Comparison of ENCODE assay signal across 33 cellular contexts in genomic region chr19:15863272-15863671, GRCh38. TPM values are rescaled to one million over a fixed set of nuclear protein-coding genes. Genes with fewer than 3 reads are reported as not detected.
DNase-seq lines count a peak whose midpoint lies in the region; ATAC-seq and TF ChIP-seq lines count a peak whose summit lies in the region.
"Had no signal": no experiment of that assay in that cellular context is flagged by ENCODE, and none has a peak within 500 bp of the region (broad histone marks: within the 10 kb centered on the region; RNA-seq: fewer than 3 reads in every experiment).

No MANE protein-coding gene starts in this region.

- H3K36me3 ChIP-seq in RWPE2 (ENCODE audit: low read depth), result no peaks in the 10 kb centered on the region
- H3K36me3 ChIP-seq: breast epithelium, HAP-1, left lung, Peyer's patch, SJSA1, upper lobe of left lung had no signal

- no peak for TF ChIP-seq CTCF in RWPE2 (IDR thresholded peaks at IDR 0.05; ENCODE audit: poor library complexity, severe bottlenecking)

- DNase-seq in A172 (ENCODE audit: low spot score) (peak; percentile 34), HK-2 (ENCODE audit: unreplicated experiment) (peak; percentile 44), RWPE2 (ENCODE audit: low spot score) (no peak), glomerular visceral epithelial cell (ENCODE audit: extremely low spot score) (peak; percentile 16), 8988T (no peak)
- DNase-seq in stimulated activated CD4-positive, alpha-beta T cell treated with anti-CD3 and anti-CD28 coated beads, Interleukin-2, amount 100 ng/mL, for 24 hours, result no peak
- DNase-seq: activated B cell treated with CpG ODN at 0.5 μM for 24 hours; activated CD4-positive, alpha-beta T cell treated with anti-CD3 and anti-CD28 coated beads, Interleukin-2, amount 10 ng/mL, durations not matched to agents 7 days and 5 days; anterior cingulate cortex; effector CD4-positive, alpha-beta T cell; EL; left lung; mesenchymal stem cell; MM.1S; NCI-H2081 treated with DMSO at 0.1 percent for 48 hours; NCI-H748 treated with DMSO at 0.1 percent for 48 hours; nephron progenitor cell; Peyer's patch had no signal

- H3K27me3 ChIP-seq in RWPE2 (ENCODE audit: insufficient read depth, poor library complexity, severe bottlenecking), result no peaks in the 10 kb centered on the region
- H3K27me3 ChIP-seq: Peyer's patch, upper lobe of left lung had no signal

- no peak overlapping the region for H3K4me3 ChIP-seq in RWPE2 (ENCODE audit: severe bottlenecking)
- H3K4me3 ChIP-seq: breast epithelium, GM12878, HAP-1, left lung, Peyer's patch, SJSA1, upper lobe of left lung had no signal

- no peaks in the 10 kb centered on the region for H3K4me1 ChIP-seq in RWPE2 (ENCODE audit: insufficient read depth, poor library complexity, severe bottlenecking)
- H3K4me1 ChIP-seq: breast epithelium, HAP-1, left lung, Peyer's patch, SJSA1, upper lobe of left lung had no signal

- no peaks in the 10 kb centered on the region for H3K9me3 ChIP-seq in RWPE2 (ENCODE audit: severe bottlenecking)
- H3K9me3 ChIP-seq: breast epithelium, HAP-1, left lung, Peyer's patch, SJSA1, upper lobe of left lung had no signal

- no peak overlapping the region for H3K27ac ChIP-seq in RWPE2 (ENCODE audit: poor library complexity, severe bottlenecking)
- H3K27ac ChIP-seq: breast epithelium, left lung, Peyer's patch, SJSA1, upper lobe of left lung had no signal

- peak; percentile 79 for ATAC-seq in RWPE2 (ENCODE audit: low read depth)
- no peak for ATAC-seq in HG02981 (IDR thresholded peaks at IDR 0.05; ENCODE audit: unreplicated experiment)
- ATAC-seq in GM18867 (IDR thresholded peaks at IDR 0.05; ENCODE audit: unreplicated experiment), result no peak
- ATAC-seq: CD8-positive, alpha-beta T cell; GM12878; left lung; stimulated activated memory B cell treated with anti-CD40 and anti-IgM and Interleukin-4, amounts not matched to agents 10 μg/mL and 1 μg/mL and 100 μg/mL, for 72 hours had no signal

RNA-seq across cellular contexts. Expression of gene CYP4F2, which starts 34.6 kb away (rescaled TPM):
- total RNA-seq in A172 (2014; rRNA removed; shearing (Covaris generic)), result 2.2 TPM in 1 of 2 replicates, not detected in the other
- total RNA-seq: activated B cell treated with CpG ODN at 0.5 μM for 24 hours; activated CD4-positive, alpha-beta T cell treated with anti-CD3 and anti-CD28 coated beads, Interleukin-2, amount 10 ng/mL, durations not matched to agents 7 days and 5 days; CD8-positive, alpha-beta T cell; glomerular endothelial cell; HT-29; left lung; osteocyte; SJSA1; skeletal muscle tissue; subcutaneous adipose tissue had no signal

RNA-seq across cellular contexts. Expression of gene OR10H1, which starts 47.8 kb away (rescaled TPM):
- not detected in 2 replicates for total RNA-seq in A172 (2014; rRNA removed; shearing (Covaris generic))
- total RNA-seq: activated B cell treated with CpG ODN at 0.5 μM for 24 hours; activated CD4-positive, alpha-beta T cell treated with anti-CD3 and anti-CD28 coated beads, Interleukin-2, amount 10 ng/mL, durations not matched to agents 7 days and 5 days; activated CD8-positive, alpha-beta memory T cell treated with anti-CD3 and anti-CD28 coated beads for 36 hours; breast epithelium; CD8-positive, alpha-beta T cell; glomerular endothelial cell; GM12878; HT-29; osteocyte; Peyer's patch; SJSA1; skeletal muscle tissue; subcutaneous adipose tissue; upper lobe of left lung had no signal

Comparison
In these comparisons a context has a peak if more than half of its experiments do, and no peak if none do; other contexts are left out.
1. DNase-seq: peak in A172 (single experiment), HK-2 (single experiment) and glomerular visceral epithelial cell (single experiment); none in RWPE2 (single experiment), stimulated activated CD4-positive, alpha-beta T cell treated with anti-CD3 and anti-CD28 coated beads, Interleukin-2, amount 100 ng/mL, for 24 hours (0 of 2) and 8988T (single experiment).